ENCODE assay signal across 21 cellular contexts in genomic region chr22:20068640-20069039, GRCh38. TPM values are rescaled to one million over a fixed set of nuclear protein-coding genes. Genes with fewer than 3 reads are reported as not detected.
DNase-seq lines count a peak whose midpoint lies in the region; ATAC-seq, FAIRE-seq and TF ChIP-seq lines count a peak whose summit lies in the region.
"Had no signal": no experiment of that assay in that cellular context is flagged by ENCODE, and none has a peak within 500 bp of the region (broad histone marks: within the 10 kb centered on the region; RNA-seq: fewer than 3 reads in every experiment).

No MANE protein-coding gene starts in this region.

- H3K27me3 ChIP-seq in right atrium auricular region (no peaks in the 10 kb centered on the region), K562 (ENCODE audit: control insufficient read depth in 2 of 2, insufficient read depth in 2 of 2, low read length in 2 of 2) (no peaks in the 10 kb centered on the region), neuronal stem cell (ENCODE audit: control insufficient read depth in 3 of 3, insufficient read depth in 3 of 3, low read depth in 1 of 3, low read length in 3 of 3) (no peaks in the 10 kb centered on the region)
- H3K27me3 ChIP-seq: BLaER1 had no signal

- DNase-seq in Right ventricle myocardium inferior (ENCODE audit: missing footprints) (peak; percentile 17), right atrium auricular region (ENCODE audit: low spot score) (no peak), K562 (ENCODE audit: extremely low read depth in 1 of 4, low spot score in 3 of 4) (no peak), neuronal stem cell (ENCODE audit: low spot score) (no peak), left lobe of liver (ENCODE audit: low spot score) (no peak), NCI-H2196 (lab: John Stamatoyannopoulos, UW; ENCODE audit: unreplicated experiment) (no peak)
- no peak for DNase-seq in activated CD8-positive, alpha-beta memory T cell treated with anti-CD3 and anti-CD28 coated beads for 24 hours
- DNase-seq: Caco-2; CD4-positive, CD25-positive, alpha-beta regulatory T cell; CD8-positive, alpha-beta T cell; DMS153; DND-41; H9 had no signal

- H3K14ac ChIP-seq in neuronal stem cell (ENCODE audit: low read length), result no peak overlapping the region

- H3K18ac ChIP-seq in neuronal stem cell (ENCODE audit: low read length), result no peak overlapping the region

- H2AFZ ChIP-seq in K562 (ENCODE audit: low read depth, low read length) (no peak overlapping the region), neuronal stem cell (ENCODE audit: low read length) (no peak overlapping the region)
- H2AFZ ChIP-seq: GM23338 had no signal

- no peak overlapping the region for H2BK15ac ChIP-seq in neuronal stem cell (ENCODE audit: low read length)

- H3K36me3 ChIP-seq in right atrium auricular region (peaks cover 14% of the 10 kb centered on the region), K562 (ENCODE audit: control insufficient read depth, insufficient read depth, low read length) (peaks cover 14% of the 10 kb centered on the region; the same call in 2 of the 3 replicates), neuronal stem cell (replicated peaks in 1 of 2; ENCODE audit: control insufficient read depth in 2 of 2, insufficient read depth in 2 of 2, low read length in 2 of 2) (peaks cover 0 to 4% of the 10 kb centered on the region in 2 donors)

- in situ Hi-C loops in K562 (cut with MboI), result no loop called here

- H3K9ac ChIP-seq in K562 (ENCODE audit: insufficient read depth in 1 of 2, low read depth in 2 of 2, low read length in 2 of 2) (peak overlapping the region in 1 of 2 experiments; percentile 21; a peak in 2 of 4 replicates), neuronal stem cell (ENCODE audit: low read depth, low read length, poor library complexity) (no peak overlapping the region)
- H3K9ac ChIP-seq: BLaER1 had no signal

- H2BK5ac ChIP-seq in neuronal stem cell (ENCODE audit: low read length), result no peak overlapping the region

- no TSS peak for BruUV-seq in K562 (replicated peaks; lab: Mats Ljungman, UMichigan)

- no peak for FAIRE-seq in K562 (lab: Jason Lieb, UNC)
- FAIRE-seq: A204.1, G401.6, GM19239 had no signal

- ATAC-seq in Right ventricle myocardium inferior (no peak), K562 (no peak), left lobe of liver (no peak)
- ATAC-seq: CD8-positive, alpha-beta T cell; GM23338; HCT116 had no signal

- 0 out of 2 replicates have a peak, but pooled peaks cover 12% of the 10 kb centered on the region for H4K20me1 ChIP-seq in K562 (replicated peaks; ENCODE audit: control insufficient read depth, insufficient read depth, low read length)
- H4K20me1 ChIP-seq: BLaER1 had no signal

- CTCF ChIA-PET in K562 (lab: Yijun Ruan, JAX; ENCODE audit: low intra/inter-chr PET ratio), result no interaction called here

- no peaks in the 10 kb centered on the region for H3K9me1 ChIP-seq in K562 (ENCODE audit: control insufficient read depth, insufficient read depth, low read length)

- 87% methylated on average over 7 of the region's 7 CpGs for WGBS in K562 (ENCODE audit: insufficient coverage, low coverage, missing lambda C conversion rate)
- WGBS in neuronal stem cell (ENCODE audit: extremely low coverage in 2 of 2, insufficient read length in 2 of 2, insufficient replicate concordance in 1 of 2), 2 donors, result no CpG with 5 or more reads among the region's 7 CpGs

- TF ChIP-seq RAD21 in K562 (CRISPR knock-in tag; conservative IDR thresholded peaks at IDR 0.05 in 1 of 2, IDR thresholded peaks at IDR 0.05 in 1 of 2), result no peak

- no peaks in the 10 kb centered on the region for H3K79me1 ChIP-seq in neuronal stem cell (ENCODE audit: low read depth, low read length)

- no peaks in the 10 kb centered on the region for H3K9me3 ChIP-seq in right atrium auricular region
- H3K9me3 ChIP-seq in K562 (replicated peaks; ENCODE audit: control insufficient read depth, insufficient read depth, low read depth, low read length), result no peaks in the 10 kb centered on the region
- H3K9me3 ChIP-seq in neuronal stem cell (replicated peaks in 1 of 2; ENCODE audit: control insufficient read depth in 2 of 2, insufficient read depth in 1 of 2, low read depth in 1 of 2, low read length in 2 of 2), result no peaks in the 10 kb centered on the region
- H3K9me3 ChIP-seq: BLaER1, Caco-2 had no signal

- TF ChIP-seq EP300 in K562 (IDR thresholded peaks at IDR 0.05; ENCODE audit: low read length), result no peak

- no peak overlapping the region for H3K27ac ChIP-seq in right atrium auricular region
- H3K27ac ChIP-seq in K562 (ENCODE audit: extremely low read depth, low read depth, low read length), result no peak overlapping the region
- no peak overlapping the region for H3K27ac ChIP-seq in neuronal stem cell (replicated peaks; ENCODE audit: low read length)
- H3K27ac ChIP-seq: 22Rv1, BLaER1, C4-2B had no signal

- no peak overlapping the region for H4K91ac ChIP-seq in neuronal stem cell (ENCODE audit: low read depth, low read length, poor library complexity)

- H2BK12ac ChIP-seq in neuronal stem cell (ENCODE audit: low read length), result no peak overlapping the region

- no peak overlapping the region for H2BK120ac ChIP-seq in neuronal stem cell (ENCODE audit: low read depth, low read length)

- H3K4ac ChIP-seq in neuronal stem cell (ENCODE audit: low read length), result no peak overlapping the region

- H3K23ac ChIP-seq in neuronal stem cell (ENCODE audit: low read depth, low read length, poor library complexity), result peak overlapping the region; percentile 11

- intact Hi-C loops in Right ventricle myocardium inferior (cut with DNase I), result no loop called here
- intact Hi-C loops in K562 (cut with micrococcal nuclease), result no loop called here

- no peak for TF ChIP-seq CTCF in right atrium auricular region (IDR thresholded peaks at IDR 0.05)
- TF ChIP-seq CTCF in K562 (IDR thresholded peaks at IDR 0.05 in 2 of 3, conservative IDR thresholded peaks at IDR 0.05 in 1 of 3; ENCODE audit: insufficient read depth in 2 of 3, low read depth in 1 of 3, low read length in 3 of 3), result no peak

- no peaks in the 10 kb centered on the region for H3K79me2 ChIP-seq in K562 (ENCODE audit: control insufficient read depth, insufficient read depth, low read length)

- no peak; the same call in 1 of the 2 replicates for TF ChIP-seq POLR2A in K562 (conservative IDR thresholded peaks at IDR 0.05)

- H4K8ac ChIP-seq in neuronal stem cell (ENCODE audit: low read depth, low read length), result no peak overlapping the region

- H3K4me3 ChIP-seq in right atrium auricular region, result no peak overlapping the region
- H3K4me3 ChIP-seq in K562, result no peak overlapping the region
- no peak overlapping the region for H3K4me3 ChIP-seq in neuronal stem cell (ENCODE audit: low read length in 2 of 2)
- H3K4me3 ChIP-seq: BLaER1, GM23338 had no signal

- POLR2A ChIA-PET in K562 (lab: Yijun Ruan, JAX), result interaction anchor here (0.6 to 7.0 kb wide), 12 partner anchors 8 to 228 kb away, joined by 3 to 77 read pairs (median 4); partner anchors contain the start of gene DGCR8

- H3K4me2 ChIP-seq in K562 (ENCODE audit: insufficient read depth, low read length) (no peak overlapping the region), neuronal stem cell (ENCODE audit: insufficient read depth, low read length, poor library complexity, severe bottlenecking) (no peak overlapping the region)
- H3K4me2 ChIP-seq: GM23338 had no signal

- H3K4me1 ChIP-seq in right atrium auricular region (no peaks in the 10 kb centered on the region), K562 (replicated peaks in 1 of 2; ENCODE audit: control insufficient read depth in 2 of 2, insufficient read depth in 2 of 2, low read length in 2 of 2) (peaks cover 32 to 46% of the 10 kb centered on the region in 2 experiments), neuronal stem cell (ENCODE audit: control insufficient read depth in 2 of 2, insufficient read depth in 1 of 2, low read depth in 1 of 2, low read length in 2 of 2) (no peaks in the 10 kb centered on the region)
- H3K4me1 ChIP-seq: Caco-2 had no signal

- H2AK5ac ChIP-seq in neuronal stem cell (ENCODE audit: low read depth, low read length), result no peak overlapping the region

RNA-seq across cellular contexts. Expression of gene DGCR8, which starts 11.4 kb away (rescaled TPM):
- total RNA-seq in Right ventricle myocardium inferior, result 18.0 TPM
- 10 to 100 TPM in 1 of 2 donors, 1 to 10 TPM in 1; 8.3 to 12.1 TPM for total RNA-seq in right atrium auricular region
- total RNA-seq in K562 (2011; cell fraction: chromatin; rRNA removed; ENCODE audit: low replicate concordance), result 638 and 1,105 TPM in 2 replicates
- 550 and 577 TPM in 2 replicates for total RNA-seq in K562 (2011; cell fraction: nucleolus; rRNA removed)
- total RNA-seq in K562 (2011; cell fraction: nucleoplasm; rRNA removed), result 502 and 511 TPM in 2 replicates
- 107 and 108 TPM in 2 replicates for total RNA-seq in K562 (2014; rRNA removed)
- 43.7 and 49.4 TPM in 2 replicates for total RNA-seq in K562 (2014; rRNA removed; fragmentation: Illumina TruSeq; extraction: Trizol)
- total RNA-seq in K562 (2015; rRNA removed; fragmentation: Illumina TruSeq; extraction: Trizol), result 80.1 and 81.2 TPM in 2 replicates
- total RNA-seq in K562 (2021), result 116 and 119 TPM in 2 replicates
- 81.8 and 155 TPM in 2 replicates for polyA plus RNA-seq in K562 (2011; rRNA removed)
- polyA plus RNA-seq in K562 (2011; cell fraction: cytosol; rRNA removed), result 51.2 and 92.7 TPM in 2 replicates
- polyA plus RNA-seq in K562 (2011; cell fraction: nucleus; rRNA removed), result 1,167 and 1,418 TPM in 2 replicates
- 76.7 and 85.3 TPM in 2 replicates for polyA plus RNA-seq in K562 (2012)
- 70.4 and 75.0 TPM in 2 replicates for polyA plus RNA-seq in K562 (2014; fragmentation: Illumina TruSeq; extraction: Trizol)
- polyA plus RNA-seq in K562 (2014; fragmentation: Nextera tagmentation; extraction: Ambion mirVana), result 1 to 10 TPM; 5.9 to 7.7 TPM
- polyA plus RNA-seq in K562 (2014; rRNA removed), result 135 and 144 TPM in 2 replicates
- 62.1 and 82.0 TPM in 2 replicates for polyA minus RNA-seq in K562 (2011; rRNA and poly(A)+ RNA removed)
- 35.2 and 46.4 TPM in 2 replicates for polyA minus RNA-seq in K562 (2011; cell fraction: cytosol; rRNA and poly(A)+ RNA removed)
- 210 and 349 TPM in 2 replicates for polyA minus RNA-seq in K562 (2011; cell fraction: nucleus; rRNA and poly(A)+ RNA removed)
- polyA plus RNA-seq in neuronal stem cell (2013, experiment 1 of 2), result 16.3 TPM
- polyA plus RNA-seq in neuronal stem cell (2013, experiment 2 of 2), result 16.3 TPM
- total RNA-seq in left lobe of liver, result 26.9 TPM

RNA-seq across cellular contexts. Expression of gene RANBP1, which starts 47.3 kb away (rescaled TPM):
- total RNA-seq in Right ventricle myocardium inferior (42.7 TPM), right atrium auricular region (10 to 100 TPM; 63.6 to 96.5 TPM), K562 (2014; rRNA removed) (2,045 and 2,260 TPM in 2 replicates), K562 (2014; rRNA removed; fragmentation: Illumina TruSeq; extraction: Trizol) (1,191 and 1,409 TPM in 2 replicates), K562 (2015; rRNA removed; fragmentation: Illumina TruSeq; extraction: Trizol) (1,591 and 1,659 TPM in 2 replicates), K562 (2021) (1,289 and 1,311 TPM in 2 replicates), left lobe of liver (47.0 TPM)
- total RNA-seq in K562 (2011; cell fraction: chromatin; rRNA removed; ENCODE audit: low replicate concordance), result 525 and 801 TPM in 2 replicates
- total RNA-seq in K562 (2011; cell fraction: nucleolus; rRNA removed), result 523 and 591 TPM in 2 replicates
- 545 and 554 TPM in 2 replicates for total RNA-seq in K562 (2011; cell fraction: nucleoplasm; rRNA removed)
- polyA plus RNA-seq in K562 (2011; rRNA removed) (1,082 and 1,351 TPM in 2 replicates), K562 (2014; fragmentation: Illumina TruSeq; extraction: Trizol) (1,518 and 1,621 TPM in 2 replicates), K562 (2014; fragmentation: Nextera tagmentation; extraction: Ambion mirVana) (100 to 1,000 TPM; 162 to 207 TPM), K562 (2014; rRNA removed) (2,237 and 2,891 TPM in 2 replicates)
- polyA plus RNA-seq in K562 (2011; cell fraction: cytosol; rRNA removed), result 950 and 1,655 TPM in 2 replicates
- polyA plus RNA-seq in K562 (2011; cell fraction: nucleus; rRNA removed), result 1,008 and 1,512 TPM in 2 replicates
- 795 and 1,074 TPM in 2 replicates for polyA plus RNA-seq in K562 (2012)
- 896 and 959 TPM in 2 replicates for polyA minus RNA-seq in K562 (2011; rRNA and poly(A)+ RNA removed)
- 618 and 835 TPM in 2 replicates for polyA minus RNA-seq in K562 (2011; cell fraction: cytosol; rRNA and poly(A)+ RNA removed)
- 183 and 414 TPM in 2 replicates for polyA minus RNA-seq in K562 (2011; cell fraction: nucleus; rRNA and poly(A)+ RNA removed)
- 496 TPM for polyA plus RNA-seq in neuronal stem cell (2013, experiment 1 of 2)
- polyA plus RNA-seq in neuronal stem cell (2013, experiment 2 of 2), result 494 TPM

RNA-seq across cellular contexts. Expression of gene TANGO2, which starts 47.7 kb away (rescaled TPM):
- total RNA-seq in Right ventricle myocardium inferior (54.6 TPM), right atrium auricular region (100 to 1,000 TPM in 1 of 2 donors, 10 to 100 TPM in 1; 95.2 to 101 TPM), K562 (2014; rRNA removed) (70.1 and 95.8 TPM in 2 replicates), K562 (2014; rRNA removed; fragmentation: Illumina TruSeq; extraction: Trizol) (36.1 and 45.9 TPM in 2 replicates), K562 (2015; rRNA removed; fragmentation: Illumina TruSeq; extraction: Trizol) (55.8 and 57.2 TPM in 2 replicates), K562 (2021) (94.1 and 97.3 TPM in 2 replicates), left lobe of liver (12.5 TPM)
- 160 and 395 TPM in 2 replicates for total RNA-seq in K562 (2011; cell fraction: chromatin; rRNA removed; ENCODE audit: low replicate concordance)
- total RNA-seq in K562 (2011; cell fraction: nucleolus; rRNA removed), result 227 and 229 TPM in 2 replicates
- 196 and 211 TPM in 2 replicates for total RNA-seq in K562 (2011; cell fraction: nucleoplasm; rRNA removed)
- polyA plus RNA-seq in K562 (2011; rRNA removed) (94.9 and 115 TPM in 2 replicates), K562 (2014; fragmentation: Illumina TruSeq; extraction: Trizol) (88.3 and 89.4 TPM in 2 replicates), K562 (2014; fragmentation: Nextera tagmentation; extraction: Ambion mirVana) (10 to 100 TPM; 15.5 to 17.5 TPM), K562 (2014; rRNA removed) (89.6 and 92.5 TPM in 2 replicates)
- 157 and 209 TPM in 2 replicates for polyA plus RNA-seq in K562 (2011; cell fraction: cytosol; rRNA removed)
- polyA plus RNA-seq in K562 (2011; cell fraction: nucleus; rRNA removed), result 157 and 195 TPM in 2 replicates
- 68.2 and 73.0 TPM in 2 replicates for polyA plus RNA-seq in K562 (2012)
- polyA minus RNA-seq in K562 (2011; rRNA and poly(A)+ RNA removed), result 130 and 186 TPM in 2 replicates
- polyA minus RNA-seq in K562 (2011; cell fraction: cytosol; rRNA and poly(A)+ RNA removed), result 73.2 and 76.1 TPM in 2 replicates
- polyA minus RNA-seq in K562 (2011; cell fraction: nucleus; rRNA and poly(A)+ RNA removed), result 63.1 and 85.0 TPM in 2 replicates
- 4.9 TPM for polyA plus RNA-seq in neuronal stem cell (2013, experiment 1 of 2)
- 4.2 TPM for polyA plus RNA-seq in neuronal stem cell (2013, experiment 2 of 2)

RNA-seq across cellular contexts. Expression of gene TRMT2A, which starts 48.4 kb away (rescaled TPM):
- total RNA-seq in Right ventricle myocardium inferior (24.5 TPM), right atrium auricular region (10 to 100 TPM; 16.0 to 17.6 TPM), K562 (2014; rRNA removed) (203 and 254 TPM in 2 replicates), K562 (2014; rRNA removed; fragmentation: Illumina TruSeq; extraction: Trizol) (31.5 and 47.4 TPM in 2 replicates), K562 (2015; rRNA removed; fragmentation: Illumina TruSeq; extraction: Trizol) (151 and 170 TPM in 2 replicates), K562 (2021) (222 and 242 TPM in 2 replicates), left lobe of liver (36.7 TPM)
- 249 and 785 TPM in 2 replicates for total RNA-seq in K562 (2011; cell fraction: chromatin; rRNA removed; ENCODE audit: low replicate concordance)
- total RNA-seq in K562 (2011; cell fraction: nucleolus; rRNA removed), result 623 and 778 TPM in 2 replicates
- 344 and 378 TPM in 2 replicates for total RNA-seq in K562 (2011; cell fraction: nucleoplasm; rRNA removed)
- polyA plus RNA-seq in K562 (2011; rRNA removed) (102 and 189 TPM in 2 replicates), K562 (2014; fragmentation: Illumina TruSeq; extraction: Trizol) (140 and 177 TPM in 2 replicates), K562 (2014; fragmentation: Nextera tagmentation; extraction: Ambion mirVana) (1 to 10 TPM; 1.6 to 6.6 TPM), K562 (2014; rRNA removed) (258 and 265 TPM in 2 replicates)
- polyA plus RNA-seq in K562 (2011; cell fraction: cytosol; rRNA removed), result 155 and 253 TPM in 2 replicates
- polyA plus RNA-seq in K562 (2011; cell fraction: nucleus; rRNA removed), result 1,476 and 1,701 TPM in 2 replicates
- polyA plus RNA-seq in K562 (2012), result 173 and 189 TPM in 2 replicates
- 57.9 and 72.9 TPM in 2 replicates for polyA minus RNA-seq in K562 (2011; rRNA and poly(A)+ RNA removed)
- polyA minus RNA-seq in K562 (2011; cell fraction: cytosol; rRNA and poly(A)+ RNA removed), result 87.3 and 128 TPM in 2 replicates
- 286 and 369 TPM in 2 replicates for polyA minus RNA-seq in K562 (2011; cell fraction: nucleus; rRNA and poly(A)+ RNA removed)
- 21.2 TPM for polyA plus RNA-seq in neuronal stem cell (2013, experiment 1 of 2)
- polyA plus RNA-seq in neuronal stem cell (2013, experiment 2 of 2), result 21.9 TPM

RNA-seq across cellular contexts. Expression of gene ARVCF, which starts 52.0 kb away (rescaled TPM):
- 30.5 TPM for total RNA-seq in Right ventricle myocardium inferior
- 10 to 100 TPM; 16.7 to 35.8 TPM for total RNA-seq in right atrium auricular region
- total RNA-seq in K562 (2011; cell fraction: chromatin; rRNA removed; ENCODE audit: low replicate concordance), result 114 and 328 TPM in 2 replicates
- 214 and 270 TPM in 2 replicates for total RNA-seq in K562 (2011; cell fraction: nucleolus; rRNA removed)
- 106 and 131 TPM in 2 replicates for total RNA-seq in K562 (2011; cell fraction: nucleoplasm; rRNA removed)
- total RNA-seq in K562 (2014; rRNA removed), result 49.3 and 54.2 TPM in 2 replicates
- 2.2 and 4.5 TPM in 2 replicates for total RNA-seq in K562 (2014; rRNA removed; fragmentation: Illumina TruSeq; extraction: Trizol)
- total RNA-seq in K562 (2015; rRNA removed; fragmentation: Illumina TruSeq; extraction: Trizol), result 13.3 and 15.6 TPM in 2 replicates
- total RNA-seq in K562 (2021), result 46.5 and 50.6 TPM in 2 replicates
- 35.2 and 71.6 TPM in 2 replicates for polyA plus RNA-seq in K562 (2011; rRNA removed)
- 134 and 673 TPM in 2 replicates for polyA plus RNA-seq in K562 (2011; cell fraction: cytosol; rRNA removed)
- polyA plus RNA-seq in K562 (2011; cell fraction: nucleus; rRNA removed), result 407 and 424 TPM in 2 replicates
- polyA plus RNA-seq in K562 (2012), result 30.0 and 31.2 TPM in 2 replicates
- polyA plus RNA-seq in K562 (2014; fragmentation: Illumina TruSeq; extraction: Trizol), result 8.0 and 15.9 TPM in 2 replicates
- under 1 TPM; 0.03 to 0.17 TPM for polyA plus RNA-seq in K562 (2014; fragmentation: Nextera tagmentation; extraction: Ambion mirVana)
- polyA plus RNA-seq in K562 (2014; rRNA removed), result 42.5 and 97.4 TPM in 2 replicates
- polyA minus RNA-seq in K562 (2011; rRNA and poly(A)+ RNA removed), result 15.1 and 15.6 TPM in 2 replicates
- 24.6 and 52.4 TPM in 2 replicates for polyA minus RNA-seq in K562 (2011; cell fraction: cytosol; rRNA and poly(A)+ RNA removed)
- 96.8 and 145 TPM in 2 replicates for polyA minus RNA-seq in K562 (2011; cell fraction: nucleus; rRNA and poly(A)+ RNA removed)
- 35.3 TPM for polyA plus RNA-seq in neuronal stem cell (2013, experiment 1 of 2)
- 32.4 TPM for polyA plus RNA-seq in neuronal stem cell (2013, experiment 2 of 2)
- 18.7 TPM for total RNA-seq in left lobe of liver

Comparison
In these comparisons a context has a peak if more than half of its experiments do, and no peak if none do; other contexts are left out.
1. RNA of gene RANBP1, which starts 47.3 kb away (total RNA-seq): 523 to 2,260 TPM in K562; 63.6 to 96.5 TPM in right atrium auricular region, 47.0 TPM in left lobe of liver (single experiment) and 42.7 TPM in Right ventricle myocardium inferior (single experiment); every median in the first group is over 4 times any median in the second.